1 cellular context compared by ENCODE assay signal in the genomic region with DNA sequence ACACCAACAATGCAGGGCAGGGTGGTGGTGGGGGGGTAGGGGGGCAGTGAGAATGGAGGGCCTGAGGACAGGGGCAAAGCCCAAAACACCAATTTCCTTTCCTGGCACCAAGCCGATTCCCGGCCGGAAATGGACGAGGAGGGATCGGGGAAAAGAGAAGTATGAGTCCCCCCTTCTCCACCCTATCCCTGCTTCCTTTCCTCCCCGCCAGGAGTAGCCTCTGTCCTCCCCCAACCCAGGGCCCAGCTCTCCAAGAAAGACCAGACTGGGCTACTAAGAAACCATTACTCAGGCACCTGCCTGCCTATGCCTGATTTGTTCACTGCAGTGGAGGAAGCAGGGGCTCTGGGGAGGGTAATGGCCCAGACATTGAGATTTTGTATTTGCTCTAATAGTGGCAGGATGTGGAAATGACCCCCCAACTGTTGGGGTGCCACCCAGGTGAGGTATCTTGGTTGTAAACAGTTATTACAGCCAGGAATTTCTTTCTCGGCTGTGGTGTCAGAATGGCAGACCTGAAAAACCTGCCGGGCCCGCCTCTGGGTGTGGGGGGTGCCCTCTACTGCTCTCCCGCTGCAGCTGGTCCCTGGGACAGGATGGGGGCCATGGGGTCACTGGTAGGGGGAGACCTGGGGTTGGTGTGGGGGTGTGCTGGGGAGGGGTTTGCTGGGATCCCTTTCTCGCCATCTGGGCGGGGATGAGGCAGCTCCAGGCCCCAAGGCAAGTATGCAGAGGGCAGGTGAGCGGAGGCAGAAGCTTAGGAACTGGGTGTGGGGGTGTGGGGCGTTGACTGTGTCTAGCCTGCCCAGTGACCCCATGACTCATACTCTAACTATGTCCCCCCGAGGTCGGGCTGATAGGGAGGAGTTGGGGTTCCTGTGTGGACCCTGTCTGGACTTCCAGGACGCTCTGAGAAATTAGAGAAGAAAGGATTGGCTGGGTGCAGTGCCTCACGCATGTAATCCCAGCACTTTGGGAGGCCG.
TF ChIP-seq lines count a peak whose summit lies in the region.

No MANE protein-coding gene starts in this region.

TF ChIP-seq in HepG2, 621 proteins besides CTCF, POLR2A, EP300 and RAD21:
- TF ChIP-seq SNAPC4 (CRISPR knock-in tag; IDR thresholded peaks at IDR 0.05) (no peak), SATB2 (CRISPR knock-in tag; IDR thresholded peaks at IDR 0.05) (no peak), ZNF713 (CRISPR knock-in tag; IDR thresholded peaks at IDR 0.05) (no peak), PAF1 (CRISPR knock-in tag; IDR thresholded peaks at IDR 0.05) (no peak), TBX3 (IDR thresholded peaks at IDR 0.05; ENCODE audit: borderline replicate concordance) (no peak), ZNF687 (CRISPR knock-in tag; IDR thresholded peaks at IDR 0.05) (no peak), ZNF414 (CRISPR knock-in tag; IDR thresholded peaks at IDR 0.05) (no peak), RARG (CRISPR knock-in tag; IDR thresholded peaks at IDR 0.05; ENCODE audit: low read depth) (no peak), NFE2 (CRISPR knock-in tag; IDR thresholded peaks at IDR 0.05) (no peak), CBX2 (IDR thresholded peaks at IDR 0.05; ENCODE audit: low read depth, low read length) (no peak), CBX2 (CRISPR knock-in tag; IDR thresholded peaks at IDR 0.05; ENCODE audit: low read depth) (no peak), ZNF703 (CRISPR knock-in tag; IDR thresholded peaks at IDR 0.05; ENCODE audit: borderline replicate concordance) (no peak), GATAD2A (CRISPR knock-in tag; IDR thresholded peaks at IDR 0.05) (no peak), TBX2 (CRISPR knock-in tag; IDR thresholded peaks at IDR 0.05; ENCODE audit: borderline replicate concordance) (no peak), ZZZ3 (CRISPR knock-in tag; IDR thresholded peaks at IDR 0.05; ENCODE audit: borderline replicate concordance) (no peak), CHD4 (IDR thresholded peaks at IDR 0.05; ENCODE audit: borderline replicate concordance, low read length) (no peak), TEAD2 (CRISPR knock-in tag; IDR thresholded peaks at IDR 0.05) (no peak), PAX8 (CRISPR knock-in tag; IDR thresholded peaks at IDR 0.05; ENCODE audit: borderline replicate concordance) (no peak), NRL (CRISPR knock-in tag; IDR thresholded peaks at IDR 0.05; ENCODE audit: borderline replicate concordance) (no peak), ZNF264 (CRISPR knock-in tag; IDR thresholded peaks at IDR 0.05) (no peak)
- TF ChIP-seq, protein P1, sequence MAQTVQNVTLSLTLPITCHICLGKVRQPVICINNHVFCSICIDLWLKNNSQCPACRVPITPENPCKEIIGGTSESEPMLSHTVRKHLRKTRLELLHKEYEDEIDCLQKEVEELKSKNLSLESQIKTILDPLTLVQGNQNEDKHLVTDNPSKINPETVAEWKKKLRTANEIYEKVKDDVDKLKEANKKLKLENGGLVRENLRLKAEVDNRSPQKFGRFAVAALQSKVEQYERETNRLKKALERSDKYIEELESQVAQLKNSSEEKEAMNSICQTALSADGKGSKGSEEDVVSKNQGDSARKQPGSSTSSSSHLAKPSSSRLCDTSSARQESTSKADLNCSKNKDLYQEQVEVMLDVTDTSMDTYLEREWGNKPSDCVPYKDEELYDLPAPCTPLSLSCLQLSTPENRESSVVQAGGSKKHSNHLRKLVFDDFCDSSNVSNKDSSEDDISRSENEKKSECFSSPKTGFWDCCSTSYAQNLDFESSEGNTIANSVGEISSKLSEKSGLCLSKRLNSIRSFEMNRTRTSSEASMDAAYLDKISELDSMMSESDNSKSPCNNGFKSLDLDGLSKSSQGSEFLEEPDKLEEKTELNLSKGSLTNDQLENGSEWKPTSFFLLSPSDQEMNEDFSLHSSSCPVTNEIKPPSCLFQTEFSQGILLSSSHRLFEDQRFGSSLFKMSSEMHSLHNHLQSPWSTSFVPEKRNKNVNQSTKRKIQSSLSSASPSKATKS (CRISPR knock-in tag; IDR thresholded peaks at IDR 0.05), result no peak
